ENCODE assay signal across 27 cellular contexts in genomic region chr2:230928701-230929380, GRCh38. TPM values are rescaled to one million over a fixed set of nuclear protein-coding genes. Genes with fewer than 3 reads are reported as not detected.
A peak's percentile ranks its signal among the peaks of the same experiment; 100 is the strongest.
DNase-seq lines count a peak whose midpoint lies in the region; ATAC-seq and TF ChIP-seq lines count a peak whose summit lies in the region.
"Had no signal": no experiment of that assay in that cellular context is flagged by ENCODE, and none has a peak within 500 bp of the region (broad histone marks: within the 10 kb centered on the region; RNA-seq: fewer than 3 reads in every experiment).

No MANE protein-coding gene starts in this region.

- H3K36me3 ChIP-seq in neural progenitor cell = no peaks in the 10 kb centered on the region
- H3K36me3 ChIP-seq: esophagus muscularis mucosa, left ventricle myocardium inferior, prostate gland, stomach had no signal

- ATAC-seq in stimulated activated naive CD8-positive, alpha-beta T cell treated with anti-CD3 and anti-CD28 coated beads, Interleukin-15, amount 100 ng/mL, for 72 hours = no peak
- ATAC-seq in stimulated activated naive CD8-positive, alpha-beta T cell treated with anti-CD3 and anti-CD28 coated beads, Interleukin-15, Interleukin-2, amounts not matched to agents 100 U/mL and 50 U/mL, for 24 hours = no peak
- ATAC-seq in GM18873 (IDR thresholded peaks at IDR 0.05; ENCODE audit: low FRiP score, unreplicated experiment) = no peak

- no peaks in the 10 kb centered on the region for H3K4me1 ChIP-seq in neural progenitor cell
- H3K4me1 ChIP-seq: prostate gland had no signal

- H3K79me2 ChIP-seq in neural progenitor cell (ENCODE audit: low read depth) = no peaks in the 10 kb centered on the region
- H3K79me2 ChIP-seq: hepatocyte had no signal

- no peaks in the 10 kb centered on the region for H3K9me3 ChIP-seq in neural progenitor cell (ENCODE audit: low read depth)
- H3K9me3 ChIP-seq: esophagus muscularis mucosa, left ventricle myocardium inferior, prostate gland, stomach had no signal

- no peak overlapping the region for H3K9ac ChIP-seq in neural progenitor cell

- no peaks in the 10 kb centered on the region for H3K36me3 Mint-ChIP-seq in activated CD4-positive, alpha-beta memory T cell treated with anti-CD3 and anti-CD28 coated beads for 36 hours
- no peaks in the 10 kb centered on the region for H3K36me3 Mint-ChIP-seq in activated CD4-positive, alpha-beta memory T cell treated with anti-CD3 and anti-CD28 coated beads, Interleukin-2, amount 10 ng/mL, durations not matched to agents 7 days and 5 days (ENCODE audit: low read depth)
- no peaks in the 10 kb centered on the region for H3K36me3 Mint-ChIP-seq in neural progenitor cell
- H3K36me3 Mint-ChIP-seq: immature natural killer cell had no signal

- no peak overlapping the region for H3K4me2 ChIP-seq in neural progenitor cell
- H3K4me2 ChIP-seq: hepatocyte had no signal

- no peak for TF ChIP-seq CTCF in neural progenitor cell (IDR thresholded peaks at IDR 0.05)

- H3K9me3 Mint-ChIP-seq in activated CD4-positive, alpha-beta memory T cell treated with anti-CD3 and anti-CD28 coated beads for 36 hours = no peaks in the 10 kb centered on the region
- H3K9me3 Mint-ChIP-seq in activated CD4-positive, alpha-beta memory T cell treated with anti-CD3 and anti-CD28 coated beads, Interleukin-2, amount 10 ng/mL, durations not matched to agents 7 days and 5 days = no peaks in the 10 kb centered on the region
- H3K9me3 Mint-ChIP-seq in stimulated activated naive CD8-positive, alpha-beta T cell treated with anti-CD3 and anti-CD28 coated beads, Interleukin-15, amount 100 ng/mL, for 72 hours = no peaks in the 10 kb centered on the region
- no peaks in the 10 kb centered on the region for H3K9me3 Mint-ChIP-seq in neural progenitor cell
- H3K9me3 Mint-ChIP-seq: activated B cell treated with CpG ODN at 0.5 μM for 24 hours, immature natural killer cell had no signal

- CTCF ChIA-PET in activated CD4-positive, alpha-beta memory T cell treated with anti-CD3 and anti-CD28 coated beads for 36 hours (lab: Charles Lee) = interaction anchor here (5.5 kb wide), 1 partner anchor 24 kb away, joined by 71 read pairs; no protein-coding TSS in a partner anchor
- CTCF ChIA-PET in activated CD4-positive, alpha-beta memory T cell treated with anti-CD3 and anti-CD28 coated beads, Interleukin-2, amount 10 ng/mL, durations not matched to agents 7 days and 5 days (lab: Charles Lee) = no interaction called here

- no peak overlapping the region for H3K4me3 ChIP-seq in neural progenitor cell
- H3K4me3 ChIP-seq: esophagus muscularis mucosa, hepatocyte, left ventricle myocardium inferior, prostate gland, stomach had no signal

- peaks cover 11% of the 10 kb centered on the region for H3K27me3 Mint-ChIP-seq in activated CD4-positive, alpha-beta memory T cell treated with anti-CD3 and anti-CD28 coated beads for 36 hours
- H3K27me3 Mint-ChIP-seq in activated CD4-positive, alpha-beta memory T cell treated with anti-CD3 and anti-CD28 coated beads, Interleukin-2, amount 10 ng/mL, durations not matched to agents 7 days and 5 days = peaks cover 11% of the 10 kb centered on the region
- H3K27me3 Mint-ChIP-seq in stimulated activated naive CD8-positive, alpha-beta T cell treated with anti-CD3 and anti-CD28 coated beads, Interleukin-15, amount 100 ng/mL, for 72 hours = peaks cover 6% of the 10 kb centered on the region
- peaks cover 5% of the 10 kb centered on the region for H3K27me3 Mint-ChIP-seq in neural progenitor cell (ENCODE audit: insufficient read depth, low read depth)
- H3K27me3 Mint-ChIP-seq: activated B cell treated with CpG ODN at 0.5 μM for 24 hours had no signal

- H3K4me3 Mint-ChIP-seq in activated CD4-positive, alpha-beta memory T cell treated with anti-CD3 and anti-CD28 coated beads for 36 hours = no peak overlapping the region
- H3K4me3 Mint-ChIP-seq in activated CD4-positive, alpha-beta memory T cell treated with anti-CD3 and anti-CD28 coated beads, Interleukin-2, amount 10 ng/mL, durations not matched to agents 7 days and 5 days = no peak overlapping the region
- H3K4me3 Mint-ChIP-seq in stimulated activated naive CD8-positive, alpha-beta T cell treated with anti-CD3 and anti-CD28 coated beads, Interleukin-15, amount 100 ng/mL, for 72 hours = no peak overlapping the region
- H3K4me3 Mint-ChIP-seq in neural progenitor cell = no peak overlapping the region
- H3K4me3 Mint-ChIP-seq: activated B cell treated with CpG ODN at 0.5 μM for 24 hours, B cell, immature natural killer cell had no signal

- POLR2A ChIA-PET in activated CD4-positive, alpha-beta memory T cell treated with anti-CD3 and anti-CD28 coated beads for 36 hours (lab: Charles Lee) = no interaction called here
- POLR2A ChIA-PET in activated CD4-positive, alpha-beta memory T cell treated with anti-CD3 and anti-CD28 coated beads, Interleukin-2, amount 10 ng/mL, durations not matched to agents 7 days and 5 days (lab: Charles Lee) = interaction anchor here (5.6 kb wide), 1 partner anchor 57 kb away, joined by 69 read pairs; no protein-coding TSS in a partner anchor

- no peak overlapping the region for H3K27ac ChIP-seq in neural progenitor cell
- H3K27ac ChIP-seq: esophagus muscularis mucosa, hepatocyte, left ventricle myocardium inferior, prostate gland, stomach had no signal

- no peak overlapping the region for H3K27ac Mint-ChIP-seq in activated CD4-positive, alpha-beta memory T cell treated with anti-CD3 and anti-CD28 coated beads for 36 hours
- H3K27ac Mint-ChIP-seq in activated CD4-positive, alpha-beta memory T cell treated with anti-CD3 and anti-CD28 coated beads, Interleukin-2, amount 10 ng/mL, durations not matched to agents 7 days and 5 days = no peak overlapping the region
- H3K27ac Mint-ChIP-seq in stimulated activated naive CD8-positive, alpha-beta T cell treated with anti-CD3 and anti-CD28 coated beads, Interleukin-15, amount 100 ng/mL, for 72 hours = peak overlapping the region; percentile 38 to 85
- H3K27ac Mint-ChIP-seq in neural progenitor cell = peak overlapping the region; percentile 29
- H3K27ac Mint-ChIP-seq: activated B cell treated with CpG ODN at 0.5 μM for 24 hours, B cell, immature natural killer cell had no signal

- DNase-seq in activated CD4-positive, alpha-beta memory T cell treated with anti-CD3 and anti-CD28 coated beads for 36 hours = peak; percentile 7
- DNase-seq in activated CD4-positive, alpha-beta memory T cell treated with anti-CD3 and anti-CD28 coated beads, Interleukin-2, amount 10 ng/mL, durations not matched to agents 7 days and 5 days = no peak
- no peak for DNase-seq in stimulated activated naive CD8-positive, alpha-beta T cell treated with anti-CD3 and anti-CD28 coated beads, Interleukin-15, amount 100 ng/mL, for 72 hours
- no peak for DNase-seq in stimulated activated naive CD8-positive, alpha-beta T cell treated with anti-CD3 and anti-CD28 coated beads, Interleukin-15, Interleukin-2, amounts not matched to agents 100 U/mL and 50 U/mL, for 24 hours
- DNase-seq in neural progenitor cell (ENCODE audit: low spot score) = no peak
- DNase-seq in stimulated activated CD4-positive, alpha-beta T cell treated with anti-CD3 and anti-CD28 coated beads, Interleukin-4, amount 100 ng/mL, for 4 hours = no peak
- no peak for DNase-seq in HT-29 (ENCODE audit: low spot score)
- DNase-seq: DMS79; effector memory CD4-positive, alpha-beta T cell; immature natural killer cell; left ventricle myocardium inferior; midbrain; NCI-H1048; NCI-H1930; NCI-H446; small intestine; stimulated activated CD4-positive, alpha-beta T cell treated with anti-CD3 and anti-CD28 coated beads, Interleukin-2, amount 100 ng/mL, for 48 hours; stomach; T1000; trophoblast cell had no signal

- H3F3A ChIP-seq in neural progenitor cell (ENCODE audit: low read depth) = no peaks in the 10 kb centered on the region

- H3K27me3 ChIP-seq in neural progenitor cell = no peaks in the 10 kb centered on the region
- H3K27me3 ChIP-seq: hepatocyte had no signal

- H2AFZ ChIP-seq in neural progenitor cell (replicated peaks) = no peak overlapping the region
- H2AFZ ChIP-seq: hepatocyte had no signal

- H4K20me1 ChIP-seq in neural progenitor cell (ENCODE audit: low read depth) = no peaks in the 10 kb centered on the region

- H3K4me1 Mint-ChIP-seq in activated CD4-positive, alpha-beta memory T cell treated with anti-CD3 and anti-CD28 coated beads for 36 hours (ENCODE audit: low read depth) = peaks cover 34% of the 10 kb centered on the region
- peaks cover 39% of the 10 kb centered on the region for H3K4me1 Mint-ChIP-seq in activated CD4-positive, alpha-beta memory T cell treated with anti-CD3 and anti-CD28 coated beads, Interleukin-2, amount 10 ng/mL, durations not matched to agents 7 days and 5 days
- peaks cover 97% of the 10 kb centered on the region for H3K4me1 Mint-ChIP-seq in stimulated activated naive CD8-positive, alpha-beta T cell treated with anti-CD3 and anti-CD28 coated beads, Interleukin-15, amount 100 ng/mL, for 72 hours
- H3K4me1 Mint-ChIP-seq in neural progenitor cell = peaks cover 26% of the 10 kb centered on the region

- intact Hi-C loops in activated CD4-positive, alpha-beta memory T cell treated with anti-CD3 and anti-CD28 coated beads for 36 hours (cut with micrococcal nuclease) = no loop called here

RNA-seq across cellular contexts. Expression of gene GPR55, which starts 3.8 kb away (rescaled TPM):
- total RNA-seq in activated CD4-positive, alpha-beta memory T cell treated with anti-CD3 and anti-CD28 coated beads for 36 hours = 1 to 10 TPM; 1.5 to 1.6 TPM
- 1 to 10 TPM; 7.3 to 7.4 TPM for total RNA-seq in activated CD4-positive, alpha-beta memory T cell treated with anti-CD3 and anti-CD28 coated beads, Interleukin-2, amount 10 ng/mL, durations not matched to agents 7 days and 5 days
- not detected in 2 replicates for total RNA-seq in neural progenitor cell (ENCODE audit: low replicate concordance)
- total RNA-seq in HT-29 (2014; rRNA removed; shearing (Covaris generic)) = not detected in 2 replicates
- total RNA-seq: frontal cortex, left ventricle myocardium inferior had no signal

Comparison
In these comparisons a context has a peak if more than half of its experiments do, and no peak if none do; other contexts are left out.
1. H3K27ac Mint-ChIP-seq: peak in stimulated activated naive CD8-positive, alpha-beta T cell treated with anti-CD3 and anti-CD28 coated beads, Interleukin-15, amount 100 ng/mL, for 72 hours (2 of 2) and neural progenitor cell (single experiment); none in activated CD4-positive, alpha-beta memory T cell treated with anti-CD3 and anti-CD28 coated beads for 36 hours (single experiment) and activated CD4-positive, alpha-beta memory T cell treated with anti-CD3 and anti-CD28 coated beads, Interleukin-2, amount 10 ng/mL, durations not matched to agents 7 days and 5 days (single experiment).